Comparison of ENCODE assay signal across 8 cellular contexts in the genomic region with DNA sequence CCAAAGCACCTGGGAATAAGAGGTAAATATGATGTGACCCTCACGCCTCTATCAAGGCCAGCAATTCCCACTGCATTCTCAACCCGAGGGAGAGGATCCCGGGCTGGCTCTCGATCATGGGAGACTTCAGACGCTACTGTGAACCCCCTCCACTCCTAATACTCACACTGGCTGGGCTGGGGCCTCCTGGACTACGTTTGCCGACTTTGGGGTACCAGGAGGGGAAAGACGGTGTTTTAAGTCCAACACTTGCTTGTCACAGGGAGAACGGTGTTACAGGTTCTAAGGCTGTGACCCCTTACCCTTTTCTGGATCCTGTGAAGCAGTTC. TPM values are rescaled to one million over a fixed set of nuclear protein-coding genes. Genes with fewer than 3 reads are reported as not detected.
DNase-seq lines count a peak whose midpoint lies in the region; FAIRE-seq and TF ChIP-seq lines count a peak whose summit lies in the region.

No MANE protein-coding gene starts in this region.

- no peaks in the 10 kb centered on the region for H3K9me3 Mint-ChIP-seq in nephron

- no peak for TF ChIP-seq CTCF in Peyer's patch (IDR thresholded peaks at IDR 0.05)
- TF ChIP-seq CTCF in endothelial cell of umbilical vein (IDR thresholded peaks at IDR 0.05; ENCODE audit: extremely low read depth in 1 of 2, insufficient read depth in 1 of 2, low read depth in 1 of 2, low read length in 2 of 2), result no peak
- TF ChIP-seq CTCF in nephron (IDR thresholded peaks at IDR 0.05; ENCODE audit: unreplicated experiment in 3 of 3), result no peak
- TF ChIP-seq CTCF in GM13976 (IDR thresholded peaks at IDR 0.05; ENCODE audit: borderline replicate concordance, control extremely low read depth, extremely low read depth, insufficient read depth, missing control alignments), result no peak
- no peak for TF ChIP-seq CTCF in D721Med (IDR thresholded peaks at IDR 0.05; ENCODE audit: insufficient read depth, missing control alignments)

- H3K9me1 ChIP-seq in endothelial cell of umbilical vein (replicated peaks; ENCODE audit: control insufficient read depth, extremely low read depth, insufficient read depth, low read length), result no peaks in the 10 kb centered on the region

- FAIRE-seq in GM12892 (lab: Jason Lieb, UNC) (peak; percentile 5), endothelial cell of umbilical vein (lab: Jason Lieb, UNC) (no peak), D721Med (lab: Jason Lieb, UNC) (no peak)

- peaks cover 55% of the 10 kb centered on the region for H3K79me2 ChIP-seq in endothelial cell of umbilical vein (ENCODE audit: control insufficient read depth, insufficient read depth, low read length)

- no peak overlapping the region for H2AFZ ChIP-seq in endothelial cell of umbilical vein (ENCODE audit: low read depth, low read length)

- BruUV-seq in endothelial cell of umbilical vein (replicated peaks; lab: Mats Ljungman, UMichigan), result TSS peak; percentile 56

- peaks cover 9% of the 10 kb centered on the region for H4K20me1 ChIP-seq in endothelial cell of umbilical vein (replicated peaks; ENCODE audit: control insufficient read depth, extremely low read depth, insufficient read depth, low read length)

- POLR2A ChIA-PET in endothelial cell of umbilical vein (lab: Charles Lee), result no interaction called here

- DNase-seq in GM12892 (ENCODE audit: insufficient read length), result no peak
- peak in 2 of 3 donors; percentile 25 to 50 for DNase-seq in Peyer's patch
- no peak for DNase-seq in endothelial cell of umbilical vein (ENCODE audit: low read depth, low spot score)
- no peak for DNase-seq in GM13976 (ENCODE audit: low spot score)
- DNase-seq in DMS153 (lab: John Stamatoyannopoulos, UW), result no peak
- no peak for DNase-seq in D721Med (ENCODE audit: insufficient read length, low spot score)
- no peak for DNase-seq in activated gamma-delta T cell treated with Interleukin-2 at 50 U/mL for 16 hours

- H3K36me3 ChIP-seq in Peyer's patch (peaks cover 0 to 24% (median 0%) of the 10 kb centered on the region in 3 donors), endothelial cell of umbilical vein (ENCODE audit: control insufficient read depth in 2 of 2, extremely low read depth in 1 of 2, insufficient read depth in 2 of 2, low read length in 2 of 2) (peaks cover 4 to 9% of the 10 kb centered on the region in 2 experiments)

- H3K9me3 ChIP-seq in Peyer's patch (no peaks in the 10 kb centered on the region), endothelial cell of umbilical vein (replicated peaks; ENCODE audit: control insufficient read depth, insufficient read depth, low read length) (no peaks in the 10 kb centered on the region)

- H3K4me3 ChIP-seq in Peyer's patch (peak overlapping the region; percentile 56 to 93 (median 82)), endothelial cell of umbilical vein (replicated peaks in 1 of 3; ENCODE audit: insufficient read depth in 1 of 3, low read depth in 1 of 3, low read length in 3 of 3) (peak overlapping the region; percentile 85 to 90 (median 86))

- peak overlapping the region; percentile 98 to 100 (median 99) for H3K27ac Mint-ChIP-seq in nephron

- H3K27ac ChIP-seq in Peyer's patch, result peak overlapping the region; percentile 85 to 93 (median 88)
- peak overlapping the region; percentile 61 for H3K27ac ChIP-seq in endothelial cell of umbilical vein (ENCODE audit: insufficient read depth, low read depth, low read length)

- H3K27me3 ChIP-seq in Peyer's patch, result no peaks in the 10 kb centered on the region
- no peaks in the 10 kb centered on the region for H3K27me3 ChIP-seq in endothelial cell of umbilical vein (ENCODE audit: control insufficient read depth in 2 of 2, insufficient read depth in 2 of 2, low read length in 2 of 2)

- in situ Hi-C loops in GM13976 (cut with MboI; ENCODE audit: low sequenced_read_pairs, unreplicated experiment), result no loop called here

- H3K9ac ChIP-seq in endothelial cell of umbilical vein (replicated peaks; ENCODE audit: extremely low read depth, insufficient read depth, low read length), result peak overlapping the region; percentile 90

- intact Hi-C loops in endothelial cell of umbilical vein (cut with micrococcal nuclease), result loop anchor here (2.0 kb wide), 1 partner anchor 88 kb away; no protein-coding TSS in a partner anchor

- dilution Hi-C loops in endothelial cell of umbilical vein (cut with MboI; ENCODE audit: extremely low pct_ligation_motif_present, low sequenced_read_pairs), result no loop called here

- peaks cover 40% of the 10 kb centered on the region for H3K36me3 Mint-ChIP-seq in nephron (ENCODE audit: low read depth)

- H3K4me1 Mint-ChIP-seq in nephron, result peaks cover 53% of the 10 kb centered on the region

- TF ChIP-seq POLR2A in GM12892 (IDR thresholded peaks at IDR 0.05; ENCODE audit: low read depth, low read length), result no peak
- TF ChIP-seq POLR2A in Peyer's patch (IDR thresholded peaks at IDR 0.05), result no peak
- no peak for TF ChIP-seq POLR2A in endothelial cell of umbilical vein (IDR thresholded peaks at IDR 0.05; ENCODE audit: low read depth, low read length)

- peak overlapping the region; percentile 71 for H3K4me2 ChIP-seq in endothelial cell of umbilical vein (ENCODE audit: insufficient read depth, low read length)

- H3K27me3 Mint-ChIP-seq in nephron (ENCODE audit: low read depth), result no peaks in the 10 kb centered on the region

- H3K4me1 ChIP-seq in Peyer's patch, result peaks cover 0 to 44% (median 28%) of the 10 kb centered on the region in 4 donors
- H3K4me1 ChIP-seq in endothelial cell of umbilical vein (ENCODE audit: control insufficient read depth, extremely low read depth, insufficient read depth, low read length), result peaks cover 33% of the 10 kb centered on the region

- CTCF ChIA-PET in endothelial cell of umbilical vein (lab: Charles Lee), result interaction anchor here (0.7 kb wide), 1 partner anchor 88 kb away, joined by 3 read pairs; no protein-coding TSS in a partner anchor

- peak overlapping the region; percentile 96 to 98 (median 97) for H3K4me3 Mint-ChIP-seq in nephron

TF ChIP-seq in endothelial cell of umbilical vein, 7 proteins besides CTCF, POLR2A, EP300 and RAD21 (continues in another document):
- TF ChIP-seq MYC (IDR thresholded peaks at IDR 0.05; ENCODE audit: low read depth, low read length) (no peak), EZH2 (IDR thresholded peaks at IDR 0.05; ENCODE audit: borderline replicate concordance, low read depth, low read length, severe bottlenecking) (no peak), GATA2 (IDR thresholded peaks at IDR 0.05; ENCODE audit: insufficient read depth, insufficient read length, low read depth, low read length) (no peak), FOS (IDR thresholded peaks at IDR 0.05; ENCODE audit: borderline replicate concordance, insufficient read depth, low read length) (no peak), POLR2AphosphoS5 (IDR thresholded peaks at IDR 0.05; ENCODE audit: insufficient read depth, low read depth, low read length) (no peak)

RNA-seq across cellular contexts. Expression of a gene that starts 0.5 kb away (rescaled TPM):
- 3,019 TPM for polyA plus RNA-seq in GM12892 (2012; ENCODE audit: missing spikeins)
- total RNA-seq in Peyer's patch (100 to 1,000 TPM; 313 to 793 (median 416) TPM), endothelial cell of umbilical vein (886 and 892 TPM in 2 replicates)
- 130 and 260 TPM in 2 replicates for polyA plus RNA-seq in endothelial cell of umbilical vein
- polyA plus RNA-seq in endothelial cell of umbilical vein (2011; cell fraction: cytosol; rRNA removed), result 311 and 453 TPM in 2 replicates
- polyA plus RNA-seq in endothelial cell of umbilical vein (2011; cell fraction: nucleus; rRNA removed), result 103 and 153 TPM in 2 replicates
- 1,629 and 2,020 TPM in 2 replicates for polyA plus RNA-seq in endothelial cell of umbilical vein (2012)
- polyA minus RNA-seq in endothelial cell of umbilical vein, result 252 TPM in 2 replicates
- 136 TPM for polyA minus RNA-seq in endothelial cell of umbilical vein (2011; cell fraction: cytosol; rRNA and poly(A)+ RNA removed)
- 36.7 and 40.2 TPM in 2 replicates for polyA minus RNA-seq in endothelial cell of umbilical vein (2011; cell fraction: nucleus; rRNA and poly(A)+ RNA removed)

RNA-seq across cellular contexts. Expression of a gene that starts 27.5 kb away (rescaled TPM):
- 48.3 TPM for polyA plus RNA-seq in GM12892 (2012; ENCODE audit: missing spikeins)
- total RNA-seq in Peyer's patch (10 to 100 TPM in 1 of 4 donors, 1 to 10 TPM in 3; 3.4 to 38.0 (median 5.7) TPM), endothelial cell of umbilical vein (12.1 and 13.4 TPM in 2 replicates)
- polyA plus RNA-seq in endothelial cell of umbilical vein, result 8.0 and 10.9 TPM in 2 replicates
- 12.4 and 15.2 TPM in 2 replicates for polyA plus RNA-seq in endothelial cell of umbilical vein (2011; cell fraction: cytosol; rRNA removed)
- polyA plus RNA-seq in endothelial cell of umbilical vein (2011; cell fraction: nucleus; rRNA removed), result 15.6 and 17.6 TPM in 2 replicates
- polyA plus RNA-seq in endothelial cell of umbilical vein (2012), result 5.6 and 15.0 TPM in 2 replicates
- polyA minus RNA-seq in endothelial cell of umbilical vein, result 16.9 and 17.4 TPM in 2 replicates
- polyA minus RNA-seq in endothelial cell of umbilical vein (2011; cell fraction: cytosol; rRNA and poly(A)+ RNA removed), result 30.0 TPM
- polyA minus RNA-seq in endothelial cell of umbilical vein (2011; cell fraction: nucleus; rRNA and poly(A)+ RNA removed), result 9.4 and 12.4 TPM in 2 replicates

RNA-seq across cellular contexts. Expression of a gene that starts 36.5 kb away (rescaled TPM):
- 297 TPM for polyA plus RNA-seq in GM12892 (2012; ENCODE audit: missing spikeins)
- total RNA-seq in Peyer's patch, result 10 to 100 TPM; 50.6 to 95.7 (median 67.3) TPM
- total RNA-seq in endothelial cell of umbilical vein, result 262 and 278 TPM in 2 replicates
- polyA plus RNA-seq in endothelial cell of umbilical vein, result 33.4 and 48.5 TPM in 2 replicates
- 73.3 and 77.3 TPM in 2 replicates for polyA plus RNA-seq in endothelial cell of umbilical vein (2011; cell fraction: cytosol; rRNA removed)
- polyA plus RNA-seq in endothelial cell of umbilical vein (2011; cell fraction: nucleus; rRNA removed), result 37.5 and 49.3 TPM in 2 replicates
- polyA plus RNA-seq in endothelial cell of umbilical vein (2012), result 239 and 400 TPM in 2 replicates
- polyA minus RNA-seq in endothelial cell of umbilical vein, result 21.7 and 27.4 TPM in 2 replicates
- polyA minus RNA-seq in endothelial cell of umbilical vein (2011; cell fraction: cytosol; rRNA and poly(A)+ RNA removed), result 119 TPM
- polyA minus RNA-seq in endothelial cell of umbilical vein (2011; cell fraction: nucleus; rRNA and poly(A)+ RNA removed), result 26.1 and 27.9 TPM in 2 replicates

RNA-seq across cellular contexts. Expression of a gene that starts 38.5 kb away (rescaled TPM):
- 0.91 TPM for polyA plus RNA-seq in GM12892 (2012; ENCODE audit: missing spikeins)
- total RNA-seq in Peyer's patch (1 to 10 TPM in 1 of 4 donors, not detected in 3; 2.5 TPM), endothelial cell of umbilical vein (not detected in 2 replicates)
- polyA plus RNA-seq in endothelial cell of umbilical vein, result 0.25 TPM in 1 of 2 replicates, not detected in the other
- 0.19 and 0.23 TPM in 2 replicates for polyA plus RNA-seq in endothelial cell of umbilical vein (2011; cell fraction: cytosol; rRNA removed)
- polyA plus RNA-seq in endothelial cell of umbilical vein (2011; cell fraction: nucleus; rRNA removed), result 0.08 and 0.13 TPM in 2 replicates
- not detected in 2 replicates for polyA plus RNA-seq in endothelial cell of umbilical vein (2012)
- polyA minus RNA-seq in endothelial cell of umbilical vein, result 0.36 and 0.85 TPM in 2 replicates
- not detected for polyA minus RNA-seq in endothelial cell of umbilical vein (2011; cell fraction: cytosol; rRNA and poly(A)+ RNA removed)
- not detected in 2 replicates for polyA minus RNA-seq in endothelial cell of umbilical vein (2011; cell fraction: nucleus; rRNA and poly(A)+ RNA removed)

Comparison
In these comparisons a context has a peak if more than half of its experiments do, and no peak if none do; other contexts are left out.
1. DNase-seq: peak in Peyer's patch (2 of 3); none in GM12892 (single experiment), endothelial cell of umbilical vein (single experiment), GM13976 (single experiment), DMS153 (single experiment), D721Med (single experiment) and activated gamma-delta T cell treated with Interleukin-2 at 50 U/mL for 16 hours (single experiment).